19 cellular contexts compared by ENCODE assay signal in genomic region chr6:152070556-152070955, GRCh38.
DNase-seq lines count a peak whose midpoint lies in the region; ATAC-seq, FAIRE-seq and TF ChIP-seq lines count a peak whose summit lies in the region.
"Had no signal": no experiment of that assay in that cellular context is flagged by ENCODE, and none has a peak within 500 bp of the region (broad histone marks: within the 10 kb centered on the region; RNA-seq: fewer than 3 reads in every experiment).

No MANE protein-coding gene starts in this region.

- peak; percentile 53; the same call in 1 of the 3 replicates for ATAC-seq in HepG2
- ATAC-seq in right lobe of liver, result no peak
- ATAC-seq in activated CD8-positive, alpha-beta T cell treated with anti-CD3 and anti-CD28 coated beads for 36 hours, result no peak
- ATAC-seq: A549 had no signal

- H3K4me1 Mint-ChIP-seq in endodermal cell, result no peaks in the 10 kb centered on the region
- H3K4me1 Mint-ChIP-seq in activated naive CD4-positive, alpha-beta T cell treated with anti-CD3 and anti-CD28 coated beads for 36 hours (ENCODE audit: low read depth), result no peaks in the 10 kb centered on the region
- H3K4me1 Mint-ChIP-seq in activated CD8-positive, alpha-beta T cell treated with anti-CD3 and anti-CD28 coated beads for 36 hours (ENCODE audit: low read depth), result no peaks in the 10 kb centered on the region

- H3K36me3 Mint-ChIP-seq in endodermal cell (ENCODE audit: low read depth), result no peaks in the 10 kb centered on the region
- peaks cover 8% of the 10 kb centered on the region for H3K36me3 Mint-ChIP-seq in activated naive CD4-positive, alpha-beta T cell treated with anti-CD3 and anti-CD28 coated beads for 36 hours (ENCODE audit: low read depth)
- H3K36me3 Mint-ChIP-seq in activated CD8-positive, alpha-beta T cell treated with anti-CD3 and anti-CD28 coated beads for 36 hours (ENCODE audit: low read depth), result peaks cover 6% of the 10 kb centered on the region

- H3K36me3 ChIP-seq in HepG2 (replicated peaks in 1 of 2; ENCODE audit: control insufficient read depth in 1 of 2, insufficient read depth in 2 of 2, low read length in 2 of 2), result no peaks in the 10 kb centered on the region
- H3K36me3 ChIP-seq in right lobe of liver, result no peaks in the 10 kb centered on the region
- no peaks in the 10 kb centered on the region for H3K36me3 ChIP-seq in endodermal cell (ENCODE audit: control insufficient read depth, insufficient read depth, low read length)
- H3K36me3 ChIP-seq: HAP-1 had no signal

- H3K4me2 ChIP-seq in HepG2 (ENCODE audit: low read depth, low read length), result no peak overlapping the region
- H3K4me2 ChIP-seq: A549 had no signal

- no peaks in the 10 kb centered on the region for H4K20me1 ChIP-seq in HepG2 (ENCODE audit: insufficient read depth, low read length)

- no peak overlapping the region for H2AFZ ChIP-seq in HepG2 (ENCODE audit: low read length)

- no peaks in the 10 kb centered on the region for H3K27me3 Mint-ChIP-seq in endodermal cell (ENCODE audit: insufficient read depth)
- no peaks in the 10 kb centered on the region for H3K27me3 Mint-ChIP-seq in activated naive CD4-positive, alpha-beta T cell treated with anti-CD3 and anti-CD28 coated beads for 36 hours (ENCODE audit: low read depth)
- peaks cover 4% of the 10 kb centered on the region for H3K27me3 Mint-ChIP-seq in activated CD8-positive, alpha-beta T cell treated with anti-CD3 and anti-CD28 coated beads for 36 hours
- H3K27me3 Mint-ChIP-seq: CD4-positive, alpha-beta T cell had no signal

- no peak for TF ChIP-seq RAD21 in HepG2 (CRISPR knock-in tag; IDR thresholded peaks at IDR 0.05)

- H3K4me3 Mint-ChIP-seq in endodermal cell, result no peak overlapping the region
- no peak overlapping the region for H3K4me3 Mint-ChIP-seq in activated naive CD4-positive, alpha-beta T cell treated with anti-CD3 and anti-CD28 coated beads for 36 hours
- no peak overlapping the region for H3K4me3 Mint-ChIP-seq in activated CD8-positive, alpha-beta T cell treated with anti-CD3 and anti-CD28 coated beads for 36 hours
- H3K4me3 Mint-ChIP-seq: CD4-positive, alpha-beta T cell had no signal

- DNase-seq in HepG2 (ENCODE audit: low spot score), result no peak
- no peak for DNase-seq in right lobe of liver
- DNase-seq in SK-MEL-5 (ENCODE audit: low read depth, low spot score), result peak; percentile 33
- DNase-seq in endodermal cell, result no peak
- DNase-seq in NCI-H2196 treated with DMSO at 0.1 percent for 48 hours (lab: John Stamatoyannopoulos, UW; ENCODE audit: unreplicated experiment), result no peak
- no peak for DNase-seq in activated naive CD4-positive, alpha-beta T cell treated with anti-CD3 and anti-CD28 coated beads for 36 hours
- DNase-seq in EL, result no peak
- DNase-seq in activated CD8-positive, alpha-beta T cell treated with anti-CD3 and anti-CD28 coated beads for 36 hours, result no peak
- DNase-seq: AML-193; CD4-positive, alpha-beta T cell; DMS153; DMS79; GF-D8 had no signal

- BruUV-seq in HepG2 (replicated peaks; lab: Mats Ljungman, UMichigan), result no TSS peak

- H3K27me3 ChIP-seq in HepG2 (ENCODE audit: control insufficient read depth in 1 of 2, insufficient read depth in 2 of 2, low read length in 2 of 2) (no peaks in the 10 kb centered on the region), right lobe of liver (no peaks in the 10 kb centered on the region), endodermal cell (ENCODE audit: control insufficient read depth, insufficient read depth, low read length, poor library complexity, severe bottlenecking) (no peaks in the 10 kb centered on the region)

- CTCF ChIA-PET in HepG2 (lab: Yijun Ruan, JAX; ENCODE audit: low intra/inter-chr PET ratio, low total read pairs), result no interaction called here
- CTCF ChIA-PET in activated naive CD4-positive, alpha-beta T cell treated with anti-CD3 and anti-CD28 coated beads for 36 hours (lab: Charles Lee), result no interaction called here
- CTCF ChIA-PET in activated CD8-positive, alpha-beta T cell treated with anti-CD3 and anti-CD28 coated beads for 36 hours (lab: Charles Lee), result interaction anchor here (1.0 kb wide), 1 partner anchor 54 kb away, joined by 3 read pairs; no protein-coding TSS in a partner anchor

- no peaks in the 10 kb centered on the region for H3K4me1 ChIP-seq in HepG2 (ENCODE audit: insufficient read depth, low read length)
- H3K4me1 ChIP-seq in right lobe of liver, result no peaks in the 10 kb centered on the region
- no peaks in the 10 kb centered on the region for H3K4me1 ChIP-seq in endodermal cell (ENCODE audit: control insufficient read depth, insufficient read depth, low read length)
- H3K4me1 ChIP-seq: A549, HAP-1 had no signal

- TF ChIP-seq POLR2A in HepG2 (IDR thresholded peaks at IDR 0.05; ENCODE audit: insufficient read depth in 1 of 2, low read depth in 2 of 2, low read length in 2 of 2) (no peak), right lobe of liver (IDR thresholded peaks at IDR 0.05) (no peak)

- no peaks in the 10 kb centered on the region for H3K79me2 ChIP-seq in HepG2 (ENCODE audit: insufficient read depth, low read length)

- TF ChIP-seq EP300 in HepG2 (IDR thresholded peaks at IDR 0.05; ENCODE audit: low read depth in 2 of 2, low read length in 2 of 2) (no peak), HepG2 (CRISPR knock-in tag; IDR thresholded peaks at IDR 0.05; ENCODE audit: borderline replicate concordance) (no peak)

- no peak overlapping the region for H3K27ac Mint-ChIP-seq in endodermal cell
- no peak overlapping the region for H3K27ac Mint-ChIP-seq in activated naive CD4-positive, alpha-beta T cell treated with anti-CD3 and anti-CD28 coated beads for 36 hours
- H3K27ac Mint-ChIP-seq in activated CD8-positive, alpha-beta T cell treated with anti-CD3 and anti-CD28 coated beads for 36 hours, result no peak overlapping the region
- H3K27ac Mint-ChIP-seq: CD4-positive, alpha-beta T cell had no signal

- 39% methylated on average over 5 of the region's 5 CpGs for WGBS in HepG2 (ENCODE audit: low lambda C conversion rate)
- WGBS in right lobe of liver (ENCODE audit: insufficient coverage, low coverage, low lambda C conversion rate, missing lambda C conversion rate), result 91% methylated on average over 5 of the region's 5 CpGs
- 91 to 100% methylated on average over 1 to 5 of the region's 5 CpGs for WGBS in endodermal cell (ENCODE audit: insufficient coverage in 1 of 2, insufficient read length in 1 of 2), 2 experiments

- no peak overlapping the region for H3K9ac ChIP-seq in HepG2 (ENCODE audit: insufficient read depth, low read depth, low read length)
- H3K9ac ChIP-seq in endodermal cell (ENCODE audit: extremely low read depth, low read length, poor library complexity, severe bottlenecking), result no peak overlapping the region

- POLR2A ChIA-PET in HepG2 (lab: Yijun Ruan, JAX), result no interaction called here
- POLR2A ChIA-PET in activated CD8-positive, alpha-beta T cell treated with anti-CD3 and anti-CD28 coated beads for 36 hours (lab: Charles Lee), result no interaction called here

- TF ChIP-seq CTCF in HepG2 (CRISPR knock-in tag; IDR thresholded peaks at IDR 0.05) (no peak), right lobe of liver (IDR thresholded peaks at IDR 0.05) (no peak), endodermal cell (conservative IDR thresholded peaks at IDR 0.05) (peak; percentile 12)
- TF ChIP-seq CTCF in activated CD8-positive, alpha-beta T cell treated with anti-CD3 and anti-CD28 coated beads for 36 hours (IDR thresholded peaks at IDR 0.05), result no peak

- H3K9me3 ChIP-seq in HepG2 (ENCODE audit: low read length) (peaks cover 3% of the 10 kb centered on the region; the same call in 1 of the 2 replicates), right lobe of liver (no peaks in the 10 kb centered on the region), endodermal cell (ENCODE audit: control insufficient read depth, low read length) (peaks cover 3% of the 10 kb centered on the region)
- H3K9me3 ChIP-seq: HAP-1 had no signal

- H3K4me3 ChIP-seq in HepG2 (replicated peaks in 1 of 3; ENCODE audit: insufficient read depth in 1 of 3, low read depth in 2 of 3, low read length in 3 of 3) (no peak overlapping the region), right lobe of liver (no peak overlapping the region), endodermal cell (ENCODE audit: low read length) (no peak overlapping the region)
- H3K4me3 ChIP-seq: A549, HAP-1 had no signal

- H3K27ac ChIP-seq in HepG2 (ENCODE audit: extremely low read length, insufficient read depth, low read length) (no peak overlapping the region), right lobe of liver (no peak overlapping the region), endodermal cell (ENCODE audit: low read depth, low read length) (no peak overlapping the region)
- H3K27ac ChIP-seq: 22Rv1, A549, C4-2B, HL-60 had no signal

- peaks cover 11% of the 10 kb centered on the region for H3K9me3 Mint-ChIP-seq in endodermal cell
- peaks cover under 1% of the 10 kb centered on the region for H3K9me3 Mint-ChIP-seq in activated naive CD4-positive, alpha-beta T cell treated with anti-CD3 and anti-CD28 coated beads for 36 hours
- peaks cover 8% of the 10 kb centered on the region for H3K9me3 Mint-ChIP-seq in activated CD8-positive, alpha-beta T cell treated with anti-CD3 and anti-CD28 coated beads for 36 hours

- FAIRE-seq in HepG2 (lab: Jason Lieb, UNC), result no peak
- FAIRE-seq: A549, HTR-8/SVneo had no signal

- intact Hi-C loops in HepG2 (cut with micrococcal nuclease; ENCODE audit: unreplicated experiment) (no loop called here), right lobe of liver (cut with DNase I) (no loop called here)
- intact Hi-C loops in activated naive CD4-positive, alpha-beta T cell treated with anti-CD3 and anti-CD28 coated beads for 36 hours (cut with micrococcal nuclease), result no loop called here
- intact Hi-C loops in activated CD8-positive, alpha-beta T cell treated with anti-CD3 and anti-CD28 coated beads for 36 hours (cut with micrococcal nuclease), result no loop called here

- in situ Hi-C loops in HepG2 (cut with HindIII; ENCODE audit: extremely low pct_ligation_motif_present, low pct_unique_long_range_greater_than_20kb) (no loop called here), SK-MEL-5 (cut with HindIII; ENCODE audit: low pct_unique_long_range_greater_than_20kb, low sequenced_read_pairs) (no loop called here)

TF ChIP-seq in HepG2, 621 proteins besides CTCF, POLR2A, EP300 and RAD21:
- TF ChIP-seq ZNF333 (CRISPR knock-in tag; IDR thresholded peaks at IDR 0.05; ENCODE audit: borderline replicate concordance), result no peak
- TF ChIP-seq ZNF354B (CRISPR knock-in tag; IDR thresholded peaks at IDR 0.05), result no peak
- TF ChIP-seq ERF (CRISPR knock-in tag; IDR thresholded peaks at IDR 0.05), result no peak
- no peak for TF ChIP-seq BRCA1 (CRISPR knock-in tag; IDR thresholded peaks at IDR 0.05)
- peak; percentile 15; the same call in 1 of the 2 replicates for TF ChIP-seq STAG1 (CRISPR knock-in tag; IDR thresholded peaks at IDR 0.05)
- TF ChIP-seq ZNF891 (CRISPR knock-in tag; IDR thresholded peaks at IDR 0.05), result no peak
- TF ChIP-seq ETV5 (CRISPR knock-in tag; IDR thresholded peaks at IDR 0.05; ENCODE audit: borderline replicate concordance), result no peak
